Comparison of ENCODE assay signal across 29 cellular contexts in the genomic region with DNA sequence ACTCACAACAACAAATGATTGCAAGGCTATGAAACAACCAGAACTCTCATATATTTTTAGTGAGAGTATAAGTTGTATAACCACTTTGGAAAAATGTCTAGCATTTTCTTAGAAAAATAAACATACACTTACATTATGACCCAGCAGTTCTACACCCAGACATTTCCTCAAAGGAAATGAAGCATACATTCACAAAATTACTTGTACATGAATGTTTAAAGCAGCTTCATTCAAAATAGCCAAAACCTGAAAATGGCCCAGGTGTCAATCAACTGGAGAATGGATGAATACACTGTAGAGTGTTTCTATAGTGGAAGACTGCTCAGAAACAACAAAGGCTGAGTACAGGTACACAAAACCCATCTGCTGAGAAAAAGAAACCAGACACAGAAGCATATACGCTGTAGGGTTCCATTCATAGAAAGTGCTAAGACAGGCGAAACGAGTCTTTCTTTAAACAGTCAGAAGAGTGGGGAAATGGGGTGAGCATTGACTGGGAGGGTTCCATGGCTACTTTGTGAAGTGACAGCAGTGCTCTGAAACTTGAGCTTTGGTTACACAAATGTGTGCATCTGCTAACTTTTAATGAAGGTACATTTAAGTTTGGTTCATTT.
"Had no signal": no experiment of that assay in that cellular context is flagged by ENCODE, and none has a peak within 500 bp of the region (broad histone marks: within the 10 kb centered on the region; RNA-seq: fewer than 3 reads in every experiment).

No MANE protein-coding gene starts in this region.

- H3K27ac ChIP-seq: ascending aorta had no signal

- H3K27me3 ChIP-seq: ascending aorta had no signal

- H3K4me1 Mint-ChIP-seq: activated CD4-positive, alpha-beta T cell treated with anti-CD3 and anti-CD28 coated beads for 36 hours; activated CD4-positive, alpha-beta T cell treated with anti-CD3 and anti-CD28 coated beads, Interleukin-2, amount 10 ng/mL, durations not matched to agents 7 days and 5 days; activated naive CD4-positive, alpha-beta T cell treated with anti-CD3 and anti-CD28 coated beads, Interleukin-2, amount 50 U/mL, for 24 hours; activated naive CD8-positive, alpha-beta T cell treated with anti-CD3 and anti-CD28 coated beads, Interleukin-2, amount 10 ng/mL, durations not matched to agents 7 days and 5 days; IgD-negative memory B cell; WTC11 had no signal

- H3K27ac Mint-ChIP-seq: activated CD4-positive, alpha-beta T cell treated with anti-CD3 and anti-CD28 coated beads for 36 hours; activated CD4-positive, alpha-beta T cell treated with anti-CD3 and anti-CD28 coated beads, Interleukin-2, amount 10 ng/mL, durations not matched to agents 7 days and 5 days; activated CD8-positive, alpha-beta T cell treated with anti-CD3 and anti-CD28 coated beads, Interleukin-2, amount 10 ng/mL, durations not matched to agents 7 days and 5 days; activated naive CD4-positive, alpha-beta T cell treated with anti-CD3 and anti-CD28 coated beads, Interleukin-2, amount 50 U/mL, for 24 hours; activated naive CD8-positive, alpha-beta T cell treated with anti-CD3 and anti-CD28 coated beads, Interleukin-2, amount 10 ng/mL, durations not matched to agents 7 days and 5 days; activated T-cell treated with anti-CD3 and anti-CD28 coated beads, Interleukin-2, amount 50 U/mL, for 24 hours; activated T-helper 2 cell treated with anti-CD3 and anti-CD28 coated beads, Interferon-gamma antibody, Interleukin-2, Interleukin-4, amounts not matched to agents 10 μg/mL and 5 μg/mL and 100 μg/mL, durations not matched to agents 14 hours and 24 hours and 36 hours; brain; IgD-negative memory B cell; WTC11 had no signal

- H3K4me3 Mint-ChIP-seq: activated CD4-positive, alpha-beta T cell treated with anti-CD3 and anti-CD28 coated beads for 36 hours; activated CD4-positive, alpha-beta T cell treated with anti-CD3 and anti-CD28 coated beads, Interleukin-2, amount 10 ng/mL, durations not matched to agents 7 days and 5 days; activated CD8-positive, alpha-beta T cell treated with anti-CD3 and anti-CD28 coated beads, Interleukin-2, amount 10 ng/mL, durations not matched to agents 7 days and 5 days; activated naive CD4-positive, alpha-beta T cell treated with anti-CD3 and anti-CD28 coated beads, Interleukin-2, amount 50 U/mL, for 24 hours; activated naive CD8-positive, alpha-beta T cell treated with anti-CD3 and anti-CD28 coated beads, Interleukin-2, amount 10 ng/mL, durations not matched to agents 7 days and 5 days; activated T-cell treated with anti-CD3 and anti-CD28 coated beads, Interleukin-2, amount 50 U/mL, for 24 hours; brain; IgD-negative memory B cell; WTC11 had no signal

- H3K9me3 ChIP-seq: ascending aorta had no signal

- FAIRE-seq: TTC549 had no signal

- H3K36me3 ChIP-seq: ascending aorta had no signal

- ATAC-seq: activated CD4-positive, alpha-beta T cell treated with anti-CD3 and anti-CD28 coated beads for 36 hours; activated CD4-positive, CD25-positive, alpha-beta regulatory T cell treated with anti-CD3 and anti-CD28 coated beads, Interleukin-2, amount 50 U/mL, for 24 hours; activated CD8-positive, alpha-beta T cell treated with anti-CD3 and anti-CD28 coated beads, Interleukin-2, amount 10 ng/mL, durations not matched to agents 7 days and 5 days; WTC11 had no signal

- H3K9me3 Mint-ChIP-seq: activated naive CD4-positive, alpha-beta T cell treated with anti-CD3 and anti-CD28 coated beads, Interleukin-2, amount 50 U/mL, for 24 hours had no signal

- DNase-seq: activated CD4-positive, alpha-beta T cell treated with anti-CD3 and anti-CD28 coated beads for 36 hours; activated CD4-positive, alpha-beta T cell treated with anti-CD3 and anti-CD28 coated beads, Interleukin-2, amount 10 ng/mL, durations not matched to agents 7 days and 5 days; activated CD4-positive, alpha-beta T cell treated with anti-CD3 and anti-CD28 coated beads, Interleukin-2, amount 50 U/mL, for 48 hours; activated CD8-positive, alpha-beta T cell treated with anti-CD3 and anti-CD28 coated beads, Interleukin-2, amount 10 ng/mL, durations not matched to agents 7 days and 5 days; activated gamma-delta T cell; activated naive CD4-positive, alpha-beta T cell treated with Interleukin-2 at 50 U/mL for 16 hours; activated naive CD8-positive, alpha-beta T cell treated with anti-CD3 and anti-CD28 coated beads, Interleukin-2, amount 10 ng/mL, durations not matched to agents 7 days and 5 days; activated T-cell treated with anti-CD3 and anti-CD28 coated beads, Interleukin-2, amount 50 U/mL, for 24 hours; amygdala; central memory CD4-positive, alpha-beta T cell; Karpas-422; KBM-7; NCI-H1105; NCI-H1436; NCI-H1694; NCI-H1930; NCI-H2081 treated with DMSO at 0.1 percent for 48 hours; NCI-H345; NCI-H524 treated with DMSO at 0.1 percent for 48 hours; Right ventricle myocardium superior; SW 1271 had no signal

- H3K27me3 Mint-ChIP-seq: activated CD4-positive, alpha-beta T cell treated with anti-CD3 and anti-CD28 coated beads for 36 hours; activated CD4-positive, alpha-beta T cell treated with anti-CD3 and anti-CD28 coated beads, Interleukin-2, amount 10 ng/mL, durations not matched to agents 7 days and 5 days; activated naive CD4-positive, alpha-beta T cell treated with anti-CD3 and anti-CD28 coated beads, Interleukin-2, amount 50 U/mL, for 24 hours; activated naive CD8-positive, alpha-beta T cell treated with anti-CD3 and anti-CD28 coated beads, Interleukin-2, amount 10 ng/mL, durations not matched to agents 7 days and 5 days; activated T-cell treated with anti-CD3 and anti-CD28 coated beads, Interleukin-2, amount 50 U/mL, for 24 hours; brain; IgD-negative memory B cell had no signal

- H3K4me1 ChIP-seq: ascending aorta had no signal

- H3K4me3 ChIP-seq: ascending aorta had no signal

- H3K36me3 Mint-ChIP-seq: activated naive CD4-positive, alpha-beta T cell treated with anti-CD3 and anti-CD28 coated beads, Interleukin-2, amount 50 U/mL, for 24 hours; activated naive CD8-positive, alpha-beta T cell treated with anti-CD3 and anti-CD28 coated beads, Interleukin-2, amount 10 ng/mL, durations not matched to agents 7 days and 5 days; brain; IgD-negative memory B cell had no signal
